Comparison of ENCODE assay signal across 1 cellular context in the genomic region with DNA sequence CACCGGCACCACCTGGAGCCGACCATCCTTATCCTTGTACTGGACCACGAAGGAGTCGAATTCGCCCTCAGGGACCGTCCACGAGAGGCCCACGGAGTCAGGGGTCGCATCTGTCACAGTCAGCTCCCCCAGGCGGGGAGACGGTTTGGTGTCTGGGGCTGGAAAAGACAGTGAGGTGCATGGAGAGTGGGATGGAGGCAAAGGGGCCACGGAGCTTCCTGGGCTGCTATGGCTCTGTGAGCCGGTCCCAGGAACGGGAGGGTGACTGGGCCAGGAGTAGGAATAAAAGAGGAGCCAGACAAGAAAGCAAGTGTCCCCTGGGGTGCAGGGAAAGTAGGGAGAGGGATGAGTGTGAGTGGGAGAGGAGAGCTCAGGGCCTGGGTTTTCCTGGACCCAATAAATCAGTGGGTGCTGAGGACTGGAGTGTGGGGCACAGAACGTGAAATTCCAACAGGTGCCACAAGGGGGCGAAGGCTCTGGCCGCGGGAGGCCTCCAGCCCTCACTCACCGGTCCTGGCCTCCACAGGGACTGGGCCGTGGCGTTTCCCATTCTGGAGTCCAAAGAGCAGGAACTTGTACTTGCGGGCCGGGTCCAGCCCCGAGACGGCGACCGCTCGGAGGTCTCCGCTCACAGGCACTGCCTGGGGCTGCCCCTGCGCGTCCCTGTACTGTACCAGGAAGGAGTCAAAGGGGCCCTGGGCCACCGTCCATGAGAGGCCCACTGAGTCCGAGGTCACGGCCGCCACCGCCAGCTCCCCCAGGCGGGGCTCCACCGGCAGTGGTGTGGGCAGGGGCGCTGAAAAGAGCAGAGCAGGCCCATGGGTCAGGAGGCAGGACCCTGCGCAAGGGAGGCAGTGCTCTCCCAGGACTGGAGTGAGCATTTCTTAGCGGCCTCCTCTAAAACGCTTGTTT.
TF ChIP-seq lines count a peak whose summit lies in the region.

No MANE protein-coding gene starts in this region.

TF ChIP-seq in K562, 482 proteins besides CTCF, POLR2A, EP300 and RAD21 (continued from another document and continues in another):
- peak; percentile 86 for TF ChIP-seq ZNF592 (IDR thresholded peaks at IDR 0.05)
- peak; percentile 26; the same call in 1 of the 2 replicates for TF ChIP-seq NR4A1 (CRISPR knock-in tag; IDR thresholded peaks at IDR 0.05)
- peak; percentile 47; the same call in 1 of the 2 replicates for TF ChIP-seq NR4A1 (tag; IDR thresholded peaks at IDR 0.05)
- TF ChIP-seq SMC3 (conservative IDR thresholded peaks at IDR 0.05; ENCODE audit: insufficient read depth, low read depth, low read length) = peak; percentile 77
- TF ChIP-seq ZSCAN32 (CRISPR knock-in tag; IDR thresholded peaks at IDR 0.05) = no peak
- 0 out of 2 replicates have a peak, but pooled peaks have one; percentile 16 for TF ChIP-seq RUNX1 (IDR thresholded peaks at IDR 0.05; ENCODE audit: low read depth)
- 0 out of 2 replicates have a peak, but pooled peaks have one; percentile 25 for TF ChIP-seq BRD4 (IDR thresholded peaks at IDR 0.05)
- TF ChIP-seq TOE1 (IDR thresholded peaks at IDR 0.05; ENCODE audit: borderline replicate concordance) = peak; percentile 44; the same call in 1 of the 2 replicates
- no peak for TF ChIP-seq TOE1 (CRISPR knock-in tag; IDR thresholded peaks at IDR 0.05; ENCODE audit: borderline replicate concordance, low read depth)
- TF ChIP-seq BDP1 (IDR thresholded peaks at IDR 0.05; ENCODE audit: insufficient read depth, insufficient read length) = no peak
- TF ChIP-seq, protein P1, sequence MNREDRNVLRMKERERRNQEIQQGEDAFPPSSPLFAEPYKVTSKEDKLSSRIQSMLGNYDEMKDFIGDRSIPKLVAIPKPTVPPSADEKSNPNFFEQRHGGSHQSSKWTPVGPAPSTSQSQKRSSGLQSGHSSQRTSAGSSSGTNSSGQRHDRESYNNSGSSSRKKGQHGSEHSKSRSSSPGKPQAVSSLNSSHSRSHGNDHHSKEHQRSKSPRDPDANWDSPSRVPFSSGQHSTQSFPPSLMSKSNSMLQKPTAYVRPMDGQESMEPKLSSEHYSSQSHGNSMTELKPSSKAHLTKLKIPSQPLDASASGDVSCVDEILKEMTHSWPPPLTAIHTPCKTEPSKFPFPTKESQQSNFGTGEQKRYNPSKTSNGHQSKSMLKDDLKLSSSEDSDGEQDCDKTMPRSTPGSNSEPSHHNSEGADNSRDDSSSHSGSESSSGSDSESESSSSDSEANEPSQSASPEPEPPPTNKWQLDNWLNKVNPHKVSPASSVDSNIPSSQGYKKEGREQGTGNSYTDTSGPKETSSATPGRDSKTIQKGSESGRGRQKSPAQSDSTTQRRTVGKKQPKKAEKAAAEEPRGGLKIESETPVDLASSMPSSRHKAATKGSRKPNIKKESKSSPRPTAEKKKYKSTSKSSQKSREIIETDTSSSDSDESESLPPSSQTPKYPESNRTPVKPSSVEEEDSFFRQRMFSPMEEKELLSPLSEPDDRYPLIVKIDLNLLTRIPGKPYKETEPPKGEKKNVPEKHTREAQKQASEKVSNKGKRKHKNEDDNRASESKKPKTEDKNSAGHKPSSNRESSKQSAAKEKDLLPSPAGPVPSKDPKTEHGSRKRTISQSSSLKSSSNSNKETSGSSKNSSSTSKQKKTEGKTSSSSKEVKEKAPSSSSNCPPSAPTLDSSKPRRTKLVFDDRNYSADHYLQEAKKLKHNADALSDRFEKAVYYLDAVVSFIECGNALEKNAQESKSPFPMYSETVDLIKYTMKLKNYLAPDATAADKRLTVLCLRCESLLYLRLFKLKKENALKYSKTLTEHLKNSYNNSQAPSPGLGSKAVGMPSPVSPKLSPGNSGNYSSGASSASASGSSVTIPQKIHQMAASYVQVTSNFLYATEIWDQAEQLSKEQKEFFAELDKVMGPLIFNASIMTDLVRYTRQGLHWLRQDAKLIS (CRISPR knock-in tag; IDR thresholded peaks at IDR 0.05) = 0 out of 2 replicates have a peak, but pooled peaks have one; percentile 24
- TF ChIP-seq, protein P2, sequence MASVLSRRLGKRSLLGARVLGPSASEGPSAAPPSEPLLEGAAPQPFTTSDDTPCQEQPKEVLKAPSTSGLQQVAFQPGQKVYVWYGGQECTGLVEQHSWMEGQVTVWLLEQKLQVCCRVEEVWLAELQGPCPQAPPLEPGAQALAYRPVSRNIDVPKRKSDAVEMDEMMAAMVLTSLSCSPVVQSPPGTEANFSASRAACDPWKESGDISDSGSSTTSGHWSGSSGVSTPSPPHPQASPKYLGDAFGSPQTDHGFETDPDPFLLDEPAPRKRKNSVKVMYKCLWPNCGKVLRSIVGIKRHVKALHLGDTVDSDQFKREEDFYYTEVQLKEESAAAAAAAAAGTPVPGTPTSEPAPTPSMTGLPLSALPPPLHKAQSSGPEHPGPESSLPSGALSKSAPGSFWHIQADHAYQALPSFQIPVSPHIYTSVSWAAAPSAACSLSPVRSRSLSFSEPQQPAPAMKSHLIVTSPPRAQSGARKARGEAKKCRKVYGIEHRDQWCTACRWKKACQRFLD (CRISPR knock-in tag; IDR thresholded peaks at IDR 0.05) = peak; percentile 67; the same call in 1 of the 2 replicates
- TF ChIP-seq ZNF76 (CRISPR knock-in tag; IDR thresholded peaks at IDR 0.05; ENCODE audit: borderline replicate concordance) = peak; percentile 31; the same call in 1 of the 2 replicates
- TF ChIP-seq CBX1 (IDR thresholded peaks at IDR 0.05; ENCODE audit: low read depth) = peak; percentile 75; the same call in 1 of the 2 replicates
- TF ChIP-seq HMGN3 (IDR thresholded peaks at IDR 0.05; ENCODE audit: borderline replicate concordance, extremely low read depth, insufficient read length, low read depth, low read length) = peak; percentile 54
- TF ChIP-seq NFIC (IDR thresholded peaks at IDR 0.05) = peak; percentile 14; the same call in 1 of the 2 replicates
- TF ChIP-seq HNRNPK (IDR thresholded peaks at IDR 0.05; ENCODE audit: low read depth, low read length, poor library complexity, severe bottlenecking) = no peak
- TF ChIP-seq TCF3 (CRISPR knock-in tag; IDR thresholded peaks at IDR 0.05) = 0 out of 2 replicates have a peak, but pooled peaks have one; percentile 11
- 0 out of 2 replicates have a peak, but pooled peaks have one; percentile 15 for TF ChIP-seq ZBTB43 (CRISPR knock-in tag; IDR thresholded peaks at IDR 0.05)
- no peak for TF ChIP-seq GTF2F1 (IDR thresholded peaks at IDR 0.05; ENCODE audit: low read depth, low read length)
- peak; percentile 67 for TF ChIP-seq MYC (IDR thresholded peaks at IDR 0.05; ENCODE audit: low read depth, low read length)
- TF ChIP-seq MYC (CRISPR knock-in tag; IDR thresholded peaks at IDR 0.05; ENCODE audit: borderline replicate concordance, low read depth) = 0 out of 2 replicates have a peak, but pooled peaks have one; percentile 20
- TF ChIP-seq, protein P3, sequence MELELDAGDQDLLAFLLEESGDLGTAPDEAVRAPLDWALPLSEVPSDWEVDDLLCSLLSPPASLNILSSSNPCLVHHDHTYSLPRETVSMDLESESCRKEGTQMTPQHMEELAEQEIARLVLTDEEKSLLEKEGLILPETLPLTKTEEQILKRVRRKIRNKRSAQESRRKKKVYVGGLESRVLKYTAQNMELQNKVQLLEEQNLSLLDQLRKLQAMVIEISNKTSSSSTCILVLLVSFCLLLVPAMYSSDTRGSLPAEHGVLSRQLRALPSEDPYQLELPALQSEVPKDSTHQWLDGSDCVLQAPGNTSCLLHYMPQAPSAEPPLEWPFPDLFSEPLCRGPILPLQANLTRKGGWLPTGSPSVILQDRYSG (tag; conservative IDR thresholded peaks at IDR 0.05; ENCODE audit: low read depth) = 0 out of 2 replicates have a peak, but pooled peaks have one; percentile 41
- no peak for TF ChIP-seq CAMTA2 (CRISPR knock-in tag; conservative IDR thresholded peaks at IDR 0.05)
- TF ChIP-seq NR2C2 (CRISPR knock-in tag; IDR thresholded peaks at IDR 0.05) = peak; percentile 79; the same call in 1 of the 2 replicates
- TF ChIP-seq NR2C2 (tag; IDR thresholded peaks at IDR 0.05) = no peak
- TF ChIP-seq ELF2 (CRISPR knock-in tag; IDR thresholded peaks at IDR 0.05) = no peak
- TF ChIP-seq, protein P4, sequence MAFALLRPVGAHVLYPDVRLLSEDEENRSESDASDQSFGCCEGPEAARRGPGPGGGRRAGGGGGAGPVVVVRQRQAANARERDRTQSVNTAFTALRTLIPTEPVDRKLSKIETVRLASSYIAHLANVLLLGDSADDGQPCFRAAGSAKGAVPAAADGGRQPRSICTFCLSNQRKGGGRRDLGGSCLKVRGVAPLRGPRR (CRISPR knock-in tag; IDR thresholded peaks at IDR 0.05) = 0 out of 2 replicates have a peak, but pooled peaks have one; percentile 31
- TF ChIP-seq HDAC8 (tag; IDR thresholded peaks at IDR 0.05) = 0 out of 2 replicates have a peak, but pooled peaks have one; percentile 22
- TF ChIP-seq, protein P5, sequence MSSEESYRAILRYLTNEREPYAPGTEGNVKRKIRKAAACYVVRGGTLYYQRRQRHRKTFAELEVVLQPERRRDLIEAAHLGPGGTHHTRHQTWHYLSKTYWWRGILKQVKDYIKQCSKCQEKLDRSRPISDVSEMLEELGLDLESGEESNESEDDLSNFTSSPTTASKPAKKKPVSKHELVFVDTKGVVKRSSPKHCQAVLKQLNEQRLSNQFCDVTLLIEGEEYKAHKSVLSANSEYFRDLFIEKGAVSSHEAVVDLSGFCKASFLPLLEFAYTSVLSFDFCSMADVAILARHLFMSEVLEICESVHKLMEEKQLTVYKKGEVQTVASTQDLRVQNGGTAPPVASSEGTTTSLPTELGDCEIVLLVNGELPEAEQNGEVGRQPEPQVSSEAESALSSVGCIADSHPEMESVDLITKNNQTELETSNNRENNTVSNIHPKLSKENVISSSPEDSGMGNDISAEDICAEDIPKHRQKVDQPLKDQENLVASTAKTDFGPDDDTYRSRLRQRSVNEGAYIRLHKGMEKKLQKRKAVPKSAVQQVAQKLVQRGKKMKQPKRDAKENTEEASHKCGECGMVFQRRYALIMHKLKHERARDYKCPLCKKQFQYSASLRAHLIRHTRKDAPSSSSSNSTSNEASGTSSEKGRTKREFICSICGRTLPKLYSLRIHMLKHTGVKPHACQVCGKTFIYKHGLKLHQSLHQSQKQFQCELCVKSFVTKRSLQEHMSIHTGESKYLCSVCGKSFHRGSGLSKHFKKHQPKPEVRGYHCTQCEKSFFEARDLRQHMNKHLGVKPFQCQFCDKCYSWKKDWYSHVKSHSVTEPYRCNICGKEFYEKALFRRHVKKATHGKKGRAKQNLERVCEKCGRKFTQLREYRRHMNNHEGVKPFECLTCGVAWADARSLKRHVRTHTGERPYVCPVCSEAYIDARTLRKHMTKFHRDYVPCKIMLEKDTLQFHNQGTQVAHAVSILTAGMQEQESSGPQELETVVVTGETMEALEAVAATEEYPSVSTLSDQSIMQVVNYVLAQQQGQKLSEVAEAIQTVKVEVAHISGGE (CRISPR knock-in tag; IDR thresholded peaks at IDR 0.05) = peak in 2 of 3 experiments; percentile 14 to 37; a peak in 1 of 6 replicates
- peak; percentile 12; the same call in 1 of the 2 replicates for TF ChIP-seq PHF8 (IDR thresholded peaks at IDR 0.05; ENCODE audit: borderline replicate concordance, low read length)
- TF ChIP-seq TSC22D4 (tag; IDR thresholded peaks at IDR 0.05) = no peak
- TF ChIP-seq RCOR1 (IDR thresholded peaks at IDR 0.05; ENCODE audit: borderline replicate concordance in 1 of 2, low read depth in 2 of 2, low read length in 2 of 2) = peak in 1 of 2 experiments; percentile 63; a peak in 1 of 4 replicates
- TF ChIP-seq JUND (IDR thresholded peaks at IDR 0.05; ENCODE audit: borderline replicate concordance, low read depth, low read length) = peak; percentile 23; the same call in 1 of the 2 replicates
- TF ChIP-seq JUND (tag; IDR thresholded peaks at IDR 0.05; ENCODE audit: borderline replicate concordance, low read depth, low read length) = peak; percentile 49; the same call in 1 of the 3 replicates
- TF ChIP-seq, protein P6, sequence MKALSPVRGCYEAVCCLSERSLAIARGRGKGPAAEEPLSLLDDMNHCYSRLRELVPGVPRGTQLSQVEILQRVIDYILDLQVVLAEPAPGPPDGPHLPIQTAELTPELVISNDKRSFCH (CRISPR knock-in tag; IDR thresholded peaks at IDR 0.05) = 0 out of 2 replicates have a peak, but pooled peaks have one; percentile 18
- TF ChIP-seq, protein P6 (tag; IDR thresholded peaks at IDR 0.05) = no peak
- 0 out of 2 replicates have a peak, but pooled peaks have one; percentile 36 for TF ChIP-seq E2F3 (CRISPR knock-in tag; IDR thresholded peaks at IDR 0.05)
- TF ChIP-seq MTA3 (IDR thresholded peaks at IDR 0.05; ENCODE audit: borderline replicate concordance) = peak; percentile 47; the same call in 1 of the 2 replicates
- TF ChIP-seq HNRNPH1 (optimal IDR thresholded peaks at IDR 0.05; ENCODE audit: low read depth, low read length) = no peak
- TF ChIP-seq ZNF699 (CRISPR knock-in tag; IDR thresholded peaks at IDR 0.05; ENCODE audit: insufficient replicate concordance) = no peak
- TF ChIP-seq KLF16 (IDR thresholded peaks at IDR 0.05) = peak; percentile 48; the same call in 1 of the 2 replicates
